ENCODE assay signal across 12 cellular contexts in the genomic region with DNA sequence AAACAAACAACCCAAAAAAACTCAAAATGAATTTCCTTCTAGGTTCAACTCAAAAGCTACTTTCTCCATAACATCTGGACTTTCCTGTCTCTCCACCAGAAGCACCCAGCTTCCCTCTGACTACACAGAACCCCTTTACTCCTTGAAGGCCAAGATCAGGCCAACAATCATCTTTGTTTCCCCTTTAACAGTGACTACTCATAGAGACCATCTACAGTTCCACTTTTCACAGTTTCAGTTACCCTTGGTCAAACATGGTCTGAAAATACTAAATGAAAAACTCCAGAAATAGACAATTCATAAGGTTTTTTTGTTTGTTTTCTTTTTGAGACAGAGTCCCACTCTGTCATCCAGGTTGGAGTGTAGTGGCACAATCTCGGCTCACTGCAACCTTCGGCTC. TPM values are rescaled to one million over a fixed set of nuclear protein-coding genes. Genes with fewer than 3 reads are reported as not detected.
DNase-seq lines count a peak whose midpoint lies in the region; ATAC-seq, FAIRE-seq and TF ChIP-seq lines count a peak whose summit lies in the region.
"Had no signal": no experiment of that assay in that cellular context is flagged by ENCODE, and none has a peak within 500 bp of the region (broad histone marks: within the 10 kb centered on the region; RNA-seq: fewer than 3 reads in every experiment).

No MANE protein-coding gene starts in this region.

- H3K27ac ChIP-seq in H9 (ENCODE audit: insufficient read length, low read depth, low read length), result no peak overlapping the region
- H3K27ac ChIP-seq: hepatocyte had no signal

- H3K9me3 Mint-ChIP-seq in activated naive CD8-positive, alpha-beta T cell treated with anti-CD3 and anti-CD28 coated beads, Interleukin-2, amount 50 U/mL, for 24 hours, result no peaks in the 10 kb centered on the region
- H3K9me3 Mint-ChIP-seq in glutamatergic neuron (ENCODE audit: unreplicated experiment) (peaks cover 4% of the 10 kb centered on the region), H9 (no peaks in the 10 kb centered on the region)

- H3K9me3 ChIP-seq in H9 (ENCODE audit: control insufficient read depth, low read depth, low read length), result no peaks in the 10 kb centered on the region
- H3K9me3 ChIP-seq: spleen had no signal

- no peak overlapping the region for H3K23ac ChIP-seq in H9 (ENCODE audit: insufficient read length, low read depth, low read length)

- WGBS in H9 (ENCODE audit: extremely low coverage, insufficient read length, low lambda C conversion rate), result no CpG with 5 or more reads among the region's 2 CpGs

- no peak overlapping the region for H3K9ac ChIP-seq in H9 (ENCODE audit: extremely low read depth, insufficient read length, low read length)

- H3K56ac ChIP-seq in H9 (ENCODE audit: insufficient read length, low read depth, low read length), result no peak overlapping the region

- no peaks in the 10 kb centered on the region for H3K79me1 ChIP-seq in H9 (ENCODE audit: insufficient read depth, low read depth, low read length, poor library complexity, severe bottlenecking)

- no peak overlapping the region for H2BK20ac ChIP-seq in H9 (ENCODE audit: low read depth, low read length, poor library complexity, severe bottlenecking)

- no peak for TF ChIP-seq CTCF in glutamatergic neuron (IDR thresholded peaks at IDR 0.05; ENCODE audit: partially characterized antibody, unreplicated experiment)
- TF ChIP-seq CTCF in H9 (conservative IDR thresholded peaks at IDR 0.05), result no peak

- H2AK5ac ChIP-seq in H9 (ENCODE audit: insufficient read length, low read length), result no peak overlapping the region

- no peak overlapping the region for H4K5ac ChIP-seq in H9 (ENCODE audit: insufficient read length, low read depth, low read length)

- H3K4me1 Mint-ChIP-seq in activated naive CD8-positive, alpha-beta T cell treated with anti-CD3 and anti-CD28 coated beads, Interleukin-2, amount 50 U/mL, for 24 hours, result peaks cover 43% of the 10 kb centered on the region
- H3K4me1 Mint-ChIP-seq in glutamatergic neuron (ENCODE audit: low read depth, unreplicated experiment), result no peaks in the 10 kb centered on the region
- H3K4me1 Mint-ChIP-seq in H9, result peaks cover 12 to 14% of the 10 kb centered on the region in 2 experiments

- H3K4me1 ChIP-seq in H9 (ENCODE audit: insufficient read depth, low read length), result no peaks in the 10 kb centered on the region

- H3K27me3 ChIP-seq in H9 (ENCODE audit: insufficient read depth, low read length), result no peaks in the 10 kb centered on the region
- H3K27me3 ChIP-seq: hepatocyte, spleen had no signal

- H3K27me3 Mint-ChIP-seq in activated naive CD8-positive, alpha-beta T cell treated with anti-CD3 and anti-CD28 coated beads, Interleukin-2, amount 50 U/mL, for 24 hours, result no peaks in the 10 kb centered on the region
- peaks cover 2% of the 10 kb centered on the region for H3K27me3 Mint-ChIP-seq in glutamatergic neuron (ENCODE audit: unreplicated experiment)
- no peaks in the 10 kb centered on the region for H3K27me3 Mint-ChIP-seq in H9 (ENCODE audit: low read depth)

- DNase-seq in GM18507 (ENCODE audit: extremely low spot score, insufficient read length, low read depth) (no peak), DMS79 (lab: John Stamatoyannopoulos, UW) (no peak), glutamatergic neuron (no peak), H9 (no peak)
- no peak for DNase-seq in activated naive CD8-positive, alpha-beta T cell treated with anti-CD3 and anti-CD28 coated beads, Interleukin-2, amount 50 U/mL, for 24 hours
- no peak for DNase-seq in activated naive CD4-positive, alpha-beta T cell (lab: John Stamatoyannopoulos, UW)
- DNase-seq: HCEC 1CT, Kasumi-1, spleen had no signal

- no peak overlapping the region for H2BK12ac ChIP-seq in H9 (ENCODE audit: insufficient read length, low read depth, low read length)

- H2BK120ac ChIP-seq in H9 (ENCODE audit: low read depth, low read length, poor library complexity, severe bottlenecking), result no peak overlapping the region

- H2AFZ ChIP-seq in H9 (ENCODE audit: low read length), result no peak overlapping the region
- H2AFZ ChIP-seq: hepatocyte had no signal

- H2BK15ac ChIP-seq in H9 (ENCODE audit: low read depth, low read length), result no peak overlapping the region

- H3T11ph ChIP-seq in H9 (ENCODE audit: low read length), result no peak overlapping the region

- no peaks in the 10 kb centered on the region for H3K79me2 ChIP-seq in H9 (ENCODE audit: insufficient read depth, low read length)

- peaks cover 5% of the 10 kb centered on the region for H3K36me3 Mint-ChIP-seq in activated naive CD8-positive, alpha-beta T cell treated with anti-CD3 and anti-CD28 coated beads, Interleukin-2, amount 50 U/mL, for 24 hours (ENCODE audit: low read depth)
- H3K36me3 Mint-ChIP-seq in glutamatergic neuron (ENCODE audit: unreplicated experiment) (no peaks in the 10 kb centered on the region), H9 (ENCODE audit: insufficient read depth in 1 of 3, low read depth in 3 of 3) (no peaks in the 10 kb centered on the region)

- H4K8ac ChIP-seq in H9 (replicated peaks; ENCODE audit: insufficient read length, low read depth, low read length), result no peak overlapping the region

- no peak overlapping the region for H3K4me3 Mint-ChIP-seq in activated naive CD8-positive, alpha-beta T cell treated with anti-CD3 and anti-CD28 coated beads, Interleukin-2, amount 50 U/mL, for 24 hours
- H3K4me3 Mint-ChIP-seq in glutamatergic neuron (ENCODE audit: unreplicated experiment), result no peak overlapping the region
- H3K4me3 Mint-ChIP-seq in H9, result no peak overlapping the region

- no peaks in the 10 kb centered on the region for H3K23me2 ChIP-seq in H9 (ENCODE audit: insufficient read length, low read depth, low read length, poor library complexity, severe bottlenecking)

- ATAC-seq in GM21360 (IDR thresholded peaks at IDR 0.05; ENCODE audit: unreplicated experiment), result peak; percentile 72
- ATAC-seq in HG03064 (IDR thresholded peaks at IDR 0.05; ENCODE audit: low read depth, unreplicated experiment), result peak; percentile 70
- ATAC-seq in activated naive CD8-positive, alpha-beta T cell treated with anti-CD3 and anti-CD28 coated beads, Interleukin-2, amount 50 U/mL, for 24 hours, result no peak

- no peak overlapping the region for H3K18ac ChIP-seq in H9 (ENCODE audit: insufficient read length, low read depth, low read length)

- no peak overlapping the region for H3K4me2 ChIP-seq in H9 (ENCODE audit: insufficient read depth, insufficient read length, low read length)
- H3K4me2 ChIP-seq: hepatocyte had no signal

- peak overlapping the region; percentile 52 for H3K27ac Mint-ChIP-seq in activated naive CD8-positive, alpha-beta T cell treated with anti-CD3 and anti-CD28 coated beads, Interleukin-2, amount 50 U/mL, for 24 hours
- H3K27ac Mint-ChIP-seq in glutamatergic neuron (ENCODE audit: unreplicated experiment), result no peak overlapping the region
- H3K27ac Mint-ChIP-seq in H9, result peak overlapping the region in 1 of 3 experiments; percentile 45; a peak in 1 of 7 replicates

- peak; percentile 85 for FAIRE-seq in GM18507 (lab: Jason Lieb, UNC)

- H3K4ac ChIP-seq in H9 (ENCODE audit: low read depth, low read length), result no peak overlapping the region

- no peaks in the 10 kb centered on the region for H4K20me1 ChIP-seq in H9 (ENCODE audit: control insufficient read depth, insufficient read depth, insufficient read length)

- H2BK5ac ChIP-seq in H9 (ENCODE audit: insufficient read length, low read length), result no peak overlapping the region

- no peak overlapping the region for H4K91ac ChIP-seq in H9 (ENCODE audit: insufficient read length, low read depth, low read length)

- no peak overlapping the region for H3K14ac ChIP-seq in H9 (ENCODE audit: insufficient read depth, low read length)

RNA-seq across cellular contexts. Expression of gene GCH1, which starts 11.8 kb away (rescaled TPM):
- 2.4 TPM for total RNA-seq in glutamatergic neuron (ENCODE audit: unreplicated experiment)
- total RNA-seq in H9 (2021), result 7.7 and 8.6 TPM in 2 replicates
